In the genomic region with DNA sequence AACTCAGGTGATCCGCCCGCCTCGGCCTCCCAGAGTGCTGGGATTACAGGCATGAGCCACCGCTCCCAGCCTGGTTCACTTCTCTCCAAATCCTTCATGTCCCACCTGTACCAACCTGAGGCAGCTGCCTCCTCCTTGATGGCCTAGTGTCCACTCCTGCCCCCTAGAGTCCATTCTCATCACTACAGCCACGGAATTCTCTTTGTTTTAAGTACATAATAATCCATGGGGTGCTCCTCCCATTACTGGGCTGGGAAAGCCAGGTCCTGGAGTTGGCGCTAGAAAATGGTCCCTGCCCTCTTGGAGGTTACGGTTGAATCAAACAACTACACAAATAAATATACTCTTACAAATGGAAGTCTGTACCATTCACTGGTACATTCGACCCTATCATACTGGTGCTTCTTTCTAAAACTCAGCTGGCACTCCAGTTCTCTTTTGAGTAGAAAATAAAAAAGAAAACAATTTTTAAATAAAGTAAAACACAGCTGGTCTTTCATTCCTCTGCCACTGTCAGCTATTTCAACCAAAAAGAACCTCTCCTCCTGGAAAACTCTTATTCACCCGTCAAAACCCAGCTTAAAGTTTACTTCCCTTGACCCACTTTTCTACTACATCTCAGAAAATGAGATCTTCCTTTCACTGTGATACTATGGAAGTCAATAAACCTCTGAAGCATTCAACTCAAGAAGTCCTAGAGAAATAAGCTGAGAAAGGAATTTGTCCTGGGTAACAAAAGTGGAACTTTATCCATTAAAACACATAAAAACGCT, we compare ENCODE assay signal across 9 cellular contexts. TPM values are rescaled to one million over a fixed set of nuclear protein-coding genes. Genes with fewer than 3 reads are reported as not detected.
DNase-seq lines count a peak whose midpoint lies in the region; ATAC-seq, FAIRE-seq and TF ChIP-seq lines count a peak whose summit lies in the region.
"Had no signal": no experiment of that assay in that cellular context is flagged by ENCODE, and none has a peak within 500 bp of the region (broad histone marks: within the 10 kb centered on the region; RNA-seq: fewer than 3 reads in every experiment).

No MANE protein-coding gene starts in this region.

- H3K4me3 Mint-ChIP-seq in astrocyte (ENCODE audit: unreplicated experiment) (no peak overlapping the region), nephron progenitor cell (no peak overlapping the region)
- H3K4me3 Mint-ChIP-seq: CD4-positive, alpha-beta memory T cell had no signal

- H3K4me1 Mint-ChIP-seq in astrocyte (ENCODE audit: low read depth, unreplicated experiment) (no peaks in the 10 kb centered on the region), nephron progenitor cell (no peaks in the 10 kb centered on the region)
- H3K4me1 Mint-ChIP-seq: CD4-positive, alpha-beta memory T cell had no signal

- no peaks in the 10 kb centered on the region for H3K79me2 ChIP-seq in astrocyte (ENCODE audit: insufficient read depth, low read length)

- TF ChIP-seq CTCF in astrocyte (IDR thresholded peaks at IDR 0.05; ENCODE audit: insufficient read depth, low read depth, low read length) (peak; percentile 12), nephron progenitor cell (IDR thresholded peaks at IDR 0.05) (no peak)

- H3K36me3 Mint-ChIP-seq in astrocyte (ENCODE audit: low read depth, unreplicated experiment): no peaks in the 10 kb centered on the region
- no peaks in the 10 kb centered on the region for H3K36me3 Mint-ChIP-seq in nephron progenitor cell (ENCODE audit: low read depth)
- H3K36me3 Mint-ChIP-seq: CD4-positive, alpha-beta memory T cell had no signal

- H3K27me3 Mint-ChIP-seq in astrocyte (ENCODE audit: low read depth, unreplicated experiment): peaks cover 4% of the 10 kb centered on the region
- peaks cover 19% of the 10 kb centered on the region for H3K27me3 Mint-ChIP-seq in nephron progenitor cell (ENCODE audit: low read depth, poor library complexity)

- H3K9ac ChIP-seq in astrocyte (ENCODE audit: low read length): no peak overlapping the region

- FAIRE-seq in astrocyte (lab: Jason Lieb, UNC): no peak

- H2AFZ ChIP-seq in astrocyte (ENCODE audit: low read depth, low read length): no peak overlapping the region

- no peaks in the 10 kb centered on the region for H3K4me1 ChIP-seq in astrocyte (ENCODE audit: insufficient read depth, low read length)

- H3K36me3 ChIP-seq in astrocyte (ENCODE audit: insufficient read depth, low read length): no peaks in the 10 kb centered on the region

- no peaks in the 10 kb centered on the region for H3K27me3 ChIP-seq in astrocyte (ENCODE audit: insufficient read depth, low read length)

- no peak overlapping the region for H3K27ac ChIP-seq in astrocyte (ENCODE audit: low read depth, low read length)

- DNase-seq in NCI-H1694 (lab: John Stamatoyannopoulos, UW): peak; percentile 2
- no peak for DNase-seq in NCI-H1694 treated with DMSO at 0.1 percent for 48 hours (lab: John Stamatoyannopoulos, UW)
- peak; percentile 67 for DNase-seq in NAMALWA (ENCODE audit: low spot score)
- DNase-seq in astrocyte (ENCODE audit: low read depth): no peak
- peak; percentile 16 for DNase-seq in nephron progenitor cell
- no peak for DNase-seq in NCI-H2029 treated with DMSO at 0.1 percent for 48 hours (lab: John Stamatoyannopoulos, UW)
- DNase-seq in GM19238 (ENCODE audit: insufficient read length, low spot score): no peak

- peaks cover 8% of the 10 kb centered on the region for H3K9me3 Mint-ChIP-seq in astrocyte (ENCODE audit: unreplicated experiment)
- H3K9me3 Mint-ChIP-seq in nephron progenitor cell: peaks cover 27% of the 10 kb centered on the region

- peaks cover 3% of the 10 kb centered on the region for H3K9me3 ChIP-seq in astrocyte (ENCODE audit: insufficient read depth, low read depth, low read length)

- H3K27ac Mint-ChIP-seq in astrocyte (ENCODE audit: unreplicated experiment) (no peak overlapping the region), nephron progenitor cell (no peak overlapping the region)
- H3K27ac Mint-ChIP-seq: CD4-positive, alpha-beta memory T cell had no signal

- no peak for ATAC-seq in GM19023 (IDR thresholded peaks at IDR 0.05; ENCODE audit: unreplicated experiment)

- H4K20me1 ChIP-seq in astrocyte (ENCODE audit: insufficient read depth, low read length): no peaks in the 10 kb centered on the region

- H3K4me2 ChIP-seq in astrocyte (ENCODE audit: low read length): no peak overlapping the region

- no peak overlapping the region for H3K4me3 ChIP-seq in astrocyte (ENCODE audit: insufficient read depth, low read depth, low read length)

RNA-seq across cellular contexts. Expression of a gene that starts 22.4 kb away (rescaled TPM):
- 44.6 and 45.2 TPM in 2 replicates for total RNA-seq in astrocyte

RNA-seq across cellular contexts. Expression of a gene that starts 32.1 kb away (rescaled TPM):
- total RNA-seq in astrocyte: 7.9 and 9.2 TPM in 2 replicates

Comparison
In these comparisons a context has a peak if more than half of its experiments do, and no peak if none do; other contexts are left out.
1. DNase-seq: peak in NCI-H1694 (single experiment), NAMALWA (single experiment) and nephron progenitor cell (single experiment); none in NCI-H1694 treated with DMSO at 0.1 percent for 48 hours (single experiment), astrocyte (single experiment), NCI-H2029 treated with DMSO at 0.1 percent for 48 hours (single experiment) and GM19238 (single experiment).